8 cellular contexts compared by ENCODE assay signal in genomic region chr2:18976112-18976961, GRCh38.
DNase-seq lines count a peak whose midpoint lies in the region; ATAC-seq and TF ChIP-seq lines count a peak whose summit lies in the region.

No MANE protein-coding gene starts in this region.

- CTCF ChIA-PET in activated naive CD4-positive, alpha-beta T cell treated with anti-CD3 and anti-CD28 coated beads, Interleukin-2, amount 10 ng/mL, durations not matched to agents 7 days and 5 days (lab: Charles Lee) = no interaction called here

- H3K27ac ChIP-seq in ascending aorta = peak overlapping the region; percentile 51 to 74
- no peak overlapping the region for H3K27ac ChIP-seq in neural progenitor cell

- H3K4me3 Mint-ChIP-seq in neural progenitor cell = no peak overlapping the region
- H3K4me3 Mint-ChIP-seq in activated naive CD4-positive, alpha-beta T cell treated with anti-CD3 and anti-CD28 coated beads, Interleukin-2, amount 10 ng/mL, durations not matched to agents 7 days and 5 days = no peak overlapping the region

- H3K27ac Mint-ChIP-seq in neural progenitor cell = no peak overlapping the region
- no peak overlapping the region for H3K27ac Mint-ChIP-seq in activated naive CD4-positive, alpha-beta T cell treated with anti-CD3 and anti-CD28 coated beads, Interleukin-2, amount 10 ng/mL, durations not matched to agents 7 days and 5 days

- peaks cover 10% of the 10 kb centered on the region for H3K4me1 Mint-ChIP-seq in neural progenitor cell
- no peaks in the 10 kb centered on the region for H3K4me1 Mint-ChIP-seq in activated naive CD4-positive, alpha-beta T cell treated with anti-CD3 and anti-CD28 coated beads, Interleukin-2, amount 10 ng/mL, durations not matched to agents 7 days and 5 days

- no peaks in the 10 kb centered on the region for H3K27me3 Mint-ChIP-seq in neural progenitor cell (ENCODE audit: insufficient read depth, low read depth)
- no peaks in the 10 kb centered on the region for H3K27me3 Mint-ChIP-seq in activated naive CD4-positive, alpha-beta T cell treated with anti-CD3 and anti-CD28 coated beads, Interleukin-2, amount 10 ng/mL, durations not matched to agents 7 days and 5 days

- H3K36me3 ChIP-seq in ascending aorta (no peaks in the 10 kb centered on the region), neural progenitor cell (no peaks in the 10 kb centered on the region)

- H3K9ac ChIP-seq in neural progenitor cell = no peak overlapping the region

- H3K4me3 ChIP-seq in ascending aorta (peak overlapping the region in 1 of 2 donors; percentile 28), neural progenitor cell (no peak overlapping the region)

- no peak overlapping the region for H3K4me2 ChIP-seq in neural progenitor cell

- H3F3A ChIP-seq in neural progenitor cell (ENCODE audit: low read depth) = no peaks in the 10 kb centered on the region

- peak; percentile 93 for ATAC-seq in HG03442 (IDR thresholded peaks at IDR 0.05; ENCODE audit: unreplicated experiment)

- H3K36me3 Mint-ChIP-seq in neural progenitor cell = no peaks in the 10 kb centered on the region
- H3K36me3 Mint-ChIP-seq in activated naive CD4-positive, alpha-beta T cell treated with anti-CD3 and anti-CD28 coated beads, Interleukin-2, amount 10 ng/mL, durations not matched to agents 7 days and 5 days = no peaks in the 10 kb centered on the region

- TF ChIP-seq CTCF in ascending aorta (IDR thresholded peaks at IDR 0.05) (no peak), neural progenitor cell (IDR thresholded peaks at IDR 0.05) (no peak)

- no peaks in the 10 kb centered on the region for H3K27me3 ChIP-seq in ascending aorta
- no peaks in the 10 kb centered on the region for H3K27me3 ChIP-seq in neural progenitor cell

- no peaks in the 10 kb centered on the region for H4K20me1 ChIP-seq in neural progenitor cell (ENCODE audit: low read depth)

- H3K79me2 ChIP-seq in neural progenitor cell (ENCODE audit: low read depth) = no peaks in the 10 kb centered on the region

- intact Hi-C loops in ascending aorta (cut with DNase I) = no loop called here

- H3K9me3 Mint-ChIP-seq in neural progenitor cell = no peaks in the 10 kb centered on the region
- peaks cover 6% of the 10 kb centered on the region for H3K9me3 Mint-ChIP-seq in activated naive CD4-positive, alpha-beta T cell treated with anti-CD3 and anti-CD28 coated beads, Interleukin-2, amount 10 ng/mL, durations not matched to agents 7 days and 5 days

- DNase-seq in NCI-H345 (lab: John Stamatoyannopoulos, UW) (peak; percentile 35), NCI-H345 treated with DMSO at 0.1 percent for 48 hours (lab: John Stamatoyannopoulos, UW; ENCODE audit: unreplicated experiment) (no peak), ascending aorta (ENCODE audit: low spot score in 2 of 2) (no peak), neural progenitor cell (ENCODE audit: low spot score) (no peak), RKO (ENCODE audit: low spot score) (no peak)
- no peak for DNase-seq in activated naive CD4-positive, alpha-beta T cell treated with anti-CD3 and anti-CD28 coated beads, Interleukin-2, amount 10 ng/mL, durations not matched to agents 7 days and 5 days
- no peak for DNase-seq in stimulated activated CD8-positive, alpha-beta memory T cell treated with anti-CD3 and anti-CD28 coated beads, Interleukin-4, amount 100 ng/mL, for 48 hours

- H3K9me3 ChIP-seq in ascending aorta (no peaks in the 10 kb centered on the region), neural progenitor cell (ENCODE audit: low read depth) (no peaks in the 10 kb centered on the region)

- H3K4me1 ChIP-seq in ascending aorta = peaks cover 4 to 23% of the 10 kb centered on the region in 2 donors
- no peaks in the 10 kb centered on the region for H3K4me1 ChIP-seq in neural progenitor cell

- peak overlapping the region; percentile 2 for H2AFZ ChIP-seq in neural progenitor cell (replicated peaks)
